In genomic region chr2:113318941-113319340, GRCh38 we compare ENCODE assay signal across 1 cellular context. TPM values are rescaled to one million over a fixed set of nuclear protein-coding genes. Genes with fewer than 3 reads are reported as not detected.
"Had no signal": no experiment of that assay in that cellular context is flagged by ENCODE, and none has a peak within 500 bp of the region (broad histone marks: within the 10 kb centered on the region; RNA-seq: fewer than 3 reads in every experiment).

No MANE protein-coding gene starts in this region.

RNA-seq across cellular contexts. Expression of gene PAX8, which starts 40.2 kb away (rescaled TPM):
- total RNA-seq: hepatocyte had no signal
